ENCODE assay signal across 1 cellular context in genomic region chr3:63364495-63364894, GRCh38.
A peak's percentile ranks its signal among the peaks of the same experiment; 100 is the strongest.
TF ChIP-seq lines count a peak whose summit lies in the region.

No MANE protein-coding gene starts in this region.

TF ChIP-seq in HepG2, 621 proteins besides CTCF, POLR2A, EP300 and RAD21:
- peak; percentile 7 to 88 for TF ChIP-seq REST (IDR thresholded peaks at IDR 0.05; ENCODE audit: borderline replicate concordance in 1 of 2, low read depth in 1 of 2, low read length in 2 of 2)
- TF ChIP-seq MXI1 (IDR thresholded peaks at IDR 0.05; ENCODE audit: borderline replicate concordance, low read depth, low read length) = no peak
- TF ChIP-seq MEIS2 (CRISPR knock-in tag; IDR thresholded peaks at IDR 0.05) = no peak
- TF ChIP-seq MAFG (CRISPR knock-in tag; IDR thresholded peaks at IDR 0.05) = no peak
- TF ChIP-seq ZNF280D (CRISPR knock-in tag; IDR thresholded peaks at IDR 0.05) = no peak
- TF ChIP-seq SP4 (CRISPR knock-in tag; IDR thresholded peaks at IDR 0.05) = no peak
- no peak for TF ChIP-seq ZNF672 (CRISPR knock-in tag; IDR thresholded peaks at IDR 0.05)
TF ChIP-seq in HepG2: peak in this region for 1.
